In the genomic region with DNA sequence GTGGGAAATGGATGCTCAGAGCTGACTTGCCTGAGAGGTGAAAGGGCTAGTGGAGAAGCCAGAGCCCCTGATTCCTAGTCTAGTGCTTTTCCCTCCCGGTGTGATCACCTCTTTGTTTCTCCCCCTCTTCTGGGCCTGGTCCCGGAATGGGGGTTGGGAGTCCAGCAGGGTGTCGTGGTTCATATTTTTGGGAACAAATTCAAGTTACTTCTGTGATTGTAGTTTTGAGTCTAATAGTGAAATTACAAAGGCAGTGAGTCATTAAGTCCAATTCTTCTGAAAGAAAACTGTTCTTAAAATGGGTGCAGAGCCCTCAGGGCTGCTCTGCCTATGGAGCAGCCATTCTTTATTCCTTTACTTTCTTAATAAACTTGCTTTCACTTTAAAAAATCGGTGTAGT, we compare ENCODE assay signal across 12 cellular contexts. TPM values are rescaled to one million over a fixed set of nuclear protein-coding genes. Genes with fewer than 3 reads are reported as not detected.
A peak's percentile ranks its signal among the peaks of the same experiment; 100 is the strongest.
DNase-seq lines count a peak whose midpoint lies in the region; ATAC-seq and TF ChIP-seq lines count a peak whose summit lies in the region.
"Had no signal": no experiment of that assay in that cellular context is flagged by ENCODE, and none has a peak within 500 bp of the region (broad histone marks: within the 10 kb centered on the region; RNA-seq: fewer than 3 reads in every experiment).

No MANE protein-coding gene starts in this region.

- H3K36me3 Mint-ChIP-seq in activated CD4-positive, alpha-beta T cell treated with anti-CD3 and anti-CD28 coated beads for 36 hours (ENCODE audit: low read depth), result peaks cover 62% of the 10 kb centered on the region
- peaks cover 47% of the 10 kb centered on the region for H3K36me3 Mint-ChIP-seq in activated CD4-positive, alpha-beta memory T cell treated with anti-CD3 and anti-CD28 coated beads, Interleukin-2, amount 10 ng/mL, durations not matched to agents 7 days and 5 days (ENCODE audit: low read depth)

- intact Hi-C loops in activated CD4-positive, alpha-beta T cell treated with anti-CD3 and anti-CD28 coated beads for 36 hours (cut with DNase I, micrococcal nuclease), result loop anchor here in 1 of 2 experiments (10.0 kb wide), 1 partner anchor 824 kb away; the partner anchor contains the start of gene ZFP36L1

- peak; percentile 18 for DNase-seq in activated CD4-positive, alpha-beta T cell treated with anti-CD3 and anti-CD28 coated beads for 36 hours
- DNase-seq in activated CD4-positive, alpha-beta T cell treated with anti-CD3 and anti-CD28 coated beads, Interleukin-2, amount 50 U/mL, for 1 hour, result no peak
- DNase-seq in activated CD4-positive, alpha-beta memory T cell treated with anti-CD3 and anti-CD28 coated beads, Interleukin-2, amount 10 ng/mL, durations not matched to agents 7 days and 5 days, result no peak
- peak; percentile 36 for DNase-seq in fibroblast of peridontal ligament (ENCODE audit: extremely low read depth)
- no peak for DNase-seq in NCI-H1048 (lab: John Stamatoyannopoulos, UW)
- DNase-seq in SKM-1 (lab: John Stamatoyannopoulos, UW; ENCODE audit: unreplicated experiment), result no peak
- no peak for DNase-seq in brain microvascular endothelial cell
- DNase-seq: GOT3, NCI-H510A had no signal

- peak overlapping the region in 1 of 5 donors; percentile 3 for H3K9ac ChIP-seq in subcutaneous abdominal adipose tissue (ENCODE audit: low read length in 5 of 5)

- H3K27ac ChIP-seq in subcutaneous abdominal adipose tissue (ENCODE audit: low read depth, low read length) (peak overlapping the region; percentile 8), brain microvascular endothelial cell (no peak overlapping the region)
- H3K27ac ChIP-seq: SK-N-MC had no signal

- no peak for TF ChIP-seq CTCF in brain microvascular endothelial cell (IDR thresholded peaks at IDR 0.05; ENCODE audit: low read depth, low read length, missing control alignments)

- peaks cover 10 to 87% (median 65%) of the 10 kb centered on the region in 5 donors for H3K4me1 ChIP-seq in subcutaneous abdominal adipose tissue (ENCODE audit: control insufficient read depth in 5 of 5, insufficient read depth in 5 of 5, low read length in 5 of 5)

- no peaks in the 10 kb centered on the region for H3K9me3 ChIP-seq in subcutaneous abdominal adipose tissue (ENCODE audit: control insufficient read depth in 5 of 5, low read length in 5 of 5)

- H3K27ac Mint-ChIP-seq in activated CD4-positive, alpha-beta T cell treated with anti-CD3 and anti-CD28 coated beads for 36 hours, result peak overlapping the region; percentile 99
- H3K27ac Mint-ChIP-seq in activated CD4-positive, alpha-beta memory T cell treated with anti-CD3 and anti-CD28 coated beads, Interleukin-2, amount 10 ng/mL, durations not matched to agents 7 days and 5 days, result peak overlapping the region; percentile 97

- in situ Hi-C loops in brain microvascular endothelial cell (cut with HindIII; ENCODE audit: low pct_ligation_motif_present, low sequenced_read_pairs), result no loop called here

- H3K27me3 Mint-ChIP-seq in activated CD4-positive, alpha-beta T cell treated with anti-CD3 and anti-CD28 coated beads for 36 hours, result no peaks in the 10 kb centered on the region
- H3K27me3 Mint-ChIP-seq in activated CD4-positive, alpha-beta memory T cell treated with anti-CD3 and anti-CD28 coated beads, Interleukin-2, amount 10 ng/mL, durations not matched to agents 7 days and 5 days, result no peaks in the 10 kb centered on the region

- POLR2A ChIA-PET in activated CD4-positive, alpha-beta T cell treated with anti-CD3 and anti-CD28 coated beads for 36 hours (lab: Charles Lee), result interaction anchor here (1.0 kb wide), 1 partner anchor 56 kb away, joined by 3 read pairs; no protein-coding TSS in a partner anchor
- POLR2A ChIA-PET in activated CD4-positive, alpha-beta memory T cell treated with anti-CD3 and anti-CD28 coated beads, Interleukin-2, amount 10 ng/mL, durations not matched to agents 7 days and 5 days (lab: Charles Lee), result interaction anchor here (1.0 to 1.2 kb wide), 2 partner anchors 17 to 54 kb away, joined by 3 read pairs; no protein-coding TSS in a partner anchor

- H3K4me3 ChIP-seq in subcutaneous abdominal adipose tissue (ENCODE audit: low read depth in 1 of 5, low read length in 5 of 5) (no peak overlapping the region), brain microvascular endothelial cell (ENCODE audit: low read depth, low read length) (no peak overlapping the region)
- H3K4me3 ChIP-seq: SK-N-MC had no signal

- H3K36me3 ChIP-seq in subcutaneous abdominal adipose tissue (ENCODE audit: control insufficient read depth in 5 of 5, insufficient read depth in 5 of 5, low read length in 5 of 5) (no peaks in the 10 kb centered on the region), brain microvascular endothelial cell (replicated peaks) (no peaks in the 10 kb centered on the region)

- peak overlapping the region; percentile 51 for H3K4me3 Mint-ChIP-seq in activated CD4-positive, alpha-beta T cell treated with anti-CD3 and anti-CD28 coated beads for 36 hours
- peak overlapping the region; percentile 25 for H3K4me3 Mint-ChIP-seq in activated CD4-positive, alpha-beta memory T cell treated with anti-CD3 and anti-CD28 coated beads, Interleukin-2, amount 10 ng/mL, durations not matched to agents 7 days and 5 days

- ATAC-seq in activated CD4-positive, alpha-beta T cell treated with anti-CD3 and anti-CD28 coated beads for 36 hours, result peak; percentile 40

- CTCF ChIA-PET in activated CD4-positive, alpha-beta T cell treated with anti-CD3 and anti-CD28 coated beads for 36 hours (lab: Charles Lee), result interaction anchor here (1.0 to 1.9 kb wide), 3 partner anchors 16 to 91 kb away, joined by 3 to 8 read pairs (median 4); no protein-coding TSS in a partner anchor
- CTCF ChIA-PET in activated CD4-positive, alpha-beta memory T cell treated with anti-CD3 and anti-CD28 coated beads, Interleukin-2, amount 10 ng/mL, durations not matched to agents 7 days and 5 days (lab: Charles Lee), result interaction anchor here (0.8 kb wide), 1 partner anchor 56 kb away, joined by 3 read pairs; no protein-coding TSS in a partner anchor

- no peaks in the 10 kb centered on the region for H3K9me3 Mint-ChIP-seq in activated CD4-positive, alpha-beta T cell treated with anti-CD3 and anti-CD28 coated beads for 36 hours (ENCODE audit: low read depth)
- no peaks in the 10 kb centered on the region for H3K9me3 Mint-ChIP-seq in activated CD4-positive, alpha-beta memory T cell treated with anti-CD3 and anti-CD28 coated beads, Interleukin-2, amount 10 ng/mL, durations not matched to agents 7 days and 5 days

- peaks cover 95% of the 10 kb centered on the region for H3K4me1 Mint-ChIP-seq in activated CD4-positive, alpha-beta T cell treated with anti-CD3 and anti-CD28 coated beads for 36 hours
- H3K4me1 Mint-ChIP-seq in activated CD4-positive, alpha-beta memory T cell treated with anti-CD3 and anti-CD28 coated beads, Interleukin-2, amount 10 ng/mL, durations not matched to agents 7 days and 5 days, result peaks cover 94% of the 10 kb centered on the region

- H3K27me3 ChIP-seq in subcutaneous abdominal adipose tissue (ENCODE audit: control insufficient read depth in 5 of 5, insufficient read depth in 4 of 5, low read length in 5 of 5) (no peaks in the 10 kb centered on the region), brain microvascular endothelial cell (replicated peaks) (no peaks in the 10 kb centered on the region)

RNA-seq across cellular contexts. Expression of gene SUSD6, which starts 7.6 kb away (rescaled TPM):
- 10 to 100 TPM; 57.9 to 59.3 TPM for total RNA-seq in activated CD4-positive, alpha-beta T cell treated with anti-CD3 and anti-CD28 coated beads for 36 hours
- total RNA-seq in activated CD4-positive, alpha-beta memory T cell treated with anti-CD3 and anti-CD28 coated beads, Interleukin-2, amount 10 ng/mL, durations not matched to agents 7 days and 5 days, result 10 to 100 TPM; 63.4 to 65.2 TPM

RNA-seq across cellular contexts. Expression of gene CCDC177, which starts 44.3 kb away (rescaled TPM):
- total RNA-seq in activated CD4-positive, alpha-beta T cell treated with anti-CD3 and anti-CD28 coated beads for 36 hours, result not detected
- not detected for total RNA-seq in activated CD4-positive, alpha-beta memory T cell treated with anti-CD3 and anti-CD28 coated beads, Interleukin-2, amount 10 ng/mL, durations not matched to agents 7 days and 5 days
- total RNA-seq: dermis microvascular lymphatic vessel endothelial cell had no signal

Comparison
In these comparisons a context has a peak if more than half of its experiments do, and no peak if none do; other contexts are left out.
1. DNase-seq: peak in activated CD4-positive, alpha-beta T cell treated with anti-CD3 and anti-CD28 coated beads for 36 hours (single experiment) and fibroblast of peridontal ligament (single experiment); none in activated CD4-positive, alpha-beta T cell treated with anti-CD3 and anti-CD28 coated beads, Interleukin-2, amount 50 U/mL, for 1 hour (single experiment), activated CD4-positive, alpha-beta memory T cell treated with anti-CD3 and anti-CD28 coated beads, Interleukin-2, amount 10 ng/mL, durations not matched to agents 7 days and 5 days (single experiment), NCI-H1048 (single experiment), SKM-1 (single experiment) and brain microvascular endothelial cell (single experiment).